30 cellular contexts compared by ENCODE assay signal in genomic region chr1:29460211-29460610, GRCh38.
DNase-seq lines count a peak whose midpoint lies in the region; ATAC-seq and TF ChIP-seq lines count a peak whose summit lies in the region.
"Had no signal": no experiment of that assay in that cellular context is flagged by ENCODE, and none has a peak within 500 bp of the region (broad histone marks: within the 10 kb centered on the region; RNA-seq: fewer than 3 reads in every experiment).

No MANE protein-coding gene starts in this region.

- H4K91ac ChIP-seq in neuronal stem cell (ENCODE audit: low read depth, low read length, poor library complexity): no peak overlapping the region

- H2AK5ac ChIP-seq in neuronal stem cell (ENCODE audit: low read depth, low read length): peak overlapping the region; percentile 29

- TF ChIP-seq CTCF in HEK293 (tag by site-specific recombination; IDR thresholded peaks at IDR 0.05) (no peak), Peyer's patch (IDR thresholded peaks at IDR 0.05) (no peak), suprapubic skin (IDR thresholded peaks at IDR 0.05) (no peak)

- H3K9me3 ChIP-seq in HEK293 (ENCODE audit: control insufficient read depth, insufficient read depth, low read depth, low read length) (no peaks in the 10 kb centered on the region), Peyer's patch (peaks cover 0 to 4% (median 0%) of the 10 kb centered on the region in 4 donors), neuronal stem cell (replicated peaks in 1 of 2; ENCODE audit: control insufficient read depth in 2 of 2, insufficient read depth in 1 of 2, low read depth in 1 of 2, low read length in 2 of 2) (no peaks in the 10 kb centered on the region), suprapubic skin (no peaks in the 10 kb centered on the region)
- H3K9me3 ChIP-seq: Caco-2 had no signal

- WGBS in neuronal stem cell (ENCODE audit: extremely low coverage in 2 of 2, insufficient read length in 2 of 2, insufficient replicate concordance in 1 of 2), 2 donors: no CpG with 5 or more reads among the region's 3 CpGs
- 53% methylated on average over 2 of the region's 3 CpGs for WGBS in suprapubic skin

- POLR2A ChIA-PET in HEK293 (lab: Yijun Ruan, JAX): no interaction called here

- H2AFZ ChIP-seq in neuronal stem cell (ENCODE audit: low read length): no peak overlapping the region
- H2AFZ ChIP-seq: GM23248 had no signal

- H2BK5ac ChIP-seq in neuronal stem cell (ENCODE audit: low read length): no peak overlapping the region

- no peaks in the 10 kb centered on the region for H3K36me3 ChIP-seq in HEK293 (ENCODE audit: control insufficient read depth in 2 of 2, insufficient read depth in 1 of 2, low read length in 2 of 2)
- H3K36me3 ChIP-seq in Peyer's patch: no peaks in the 10 kb centered on the region
- H3K36me3 ChIP-seq in neuronal stem cell (replicated peaks in 1 of 2; ENCODE audit: control insufficient read depth in 2 of 2, insufficient read depth in 2 of 2, low read length in 2 of 2): no peaks in the 10 kb centered on the region
- no peaks in the 10 kb centered on the region for H3K36me3 ChIP-seq in suprapubic skin
- H3K36me3 ChIP-seq: SJSA1 had no signal

- H3K4ac ChIP-seq in neuronal stem cell (ENCODE audit: low read length): no peak overlapping the region

- TF ChIP-seq POLR2A in Peyer's patch (IDR thresholded peaks at IDR 0.05) (no peak), suprapubic skin (IDR thresholded peaks at IDR 0.05) (no peak)

- no peaks in the 10 kb centered on the region for H3K79me1 ChIP-seq in neuronal stem cell (ENCODE audit: low read depth, low read length)

- peak overlapping the region; percentile 25 for H2BK15ac ChIP-seq in neuronal stem cell (ENCODE audit: low read length)

- H3K4me3 ChIP-seq in HEK293 (ENCODE audit: low read depth, low read length): no peak overlapping the region
- H3K4me3 ChIP-seq in Peyer's patch: no peak overlapping the region
- no peak overlapping the region for H3K4me3 ChIP-seq in neuronal stem cell (ENCODE audit: low read length in 2 of 2)
- no peak overlapping the region for H3K4me3 ChIP-seq in suprapubic skin
- H3K4me3 ChIP-seq: GM12878, GM23248, SJSA1 had no signal

- H3K4me1 ChIP-seq in HEK293 (ENCODE audit: control insufficient read depth, insufficient read depth, low read length): no peaks in the 10 kb centered on the region
- H3K4me1 ChIP-seq in Peyer's patch: no peaks in the 10 kb centered on the region
- no peaks in the 10 kb centered on the region for H3K4me1 ChIP-seq in neuronal stem cell (ENCODE audit: control insufficient read depth in 2 of 2, insufficient read depth in 1 of 2, low read depth in 1 of 2, low read length in 2 of 2)
- H3K4me1 ChIP-seq in suprapubic skin: no peaks in the 10 kb centered on the region
- H3K4me1 ChIP-seq: Caco-2, SJSA1 had no signal

- no peak overlapping the region for H3K9ac ChIP-seq in neuronal stem cell (ENCODE audit: low read depth, low read length, poor library complexity)
- H3K9ac ChIP-seq: GM23248 had no signal

- no peak for TF ChIP-seq EP300 in suprapubic skin (IDR thresholded peaks at IDR 0.05)

- H3K23ac ChIP-seq in neuronal stem cell (ENCODE audit: low read depth, low read length, poor library complexity): peak overlapping the region; percentile 47

- CTCF ChIA-PET in HEK293 (lab: Yijun Ruan, JAX): interaction anchor here (0.6 kb wide), 1 partner anchor 644 kb away, joined by 3 read pairs; no protein-coding TSS in a partner anchor

- H2BK12ac ChIP-seq in neuronal stem cell (ENCODE audit: low read length): peak overlapping the region; percentile 82

- peak overlapping the region; percentile 81 for H3K18ac ChIP-seq in neuronal stem cell (ENCODE audit: low read length)

- no peak overlapping the region for H3K14ac ChIP-seq in neuronal stem cell (ENCODE audit: low read length)

- H2BK120ac ChIP-seq in neuronal stem cell (ENCODE audit: low read depth, low read length): no peak overlapping the region

- no peaks in the 10 kb centered on the region for H3K27me3 ChIP-seq in Peyer's patch
- H3K27me3 ChIP-seq in neuronal stem cell (ENCODE audit: control insufficient read depth in 3 of 3, insufficient read depth in 3 of 3, low read depth in 1 of 3, low read length in 3 of 3): peaks cover 0 to 2% (median 0%) of the 10 kb centered on the region in 3 experiments
- H3K27me3 ChIP-seq in suprapubic skin: peaks cover 22% of the 10 kb centered on the region

- no peak overlapping the region for H3K4me2 ChIP-seq in neuronal stem cell (ENCODE audit: insufficient read depth, low read length, poor library complexity, severe bottlenecking)

- DNase-seq in Peyer's patch (peak in 2 of 3 donors; percentile 33), neuronal stem cell (ENCODE audit: low spot score) (no peak), suprapubic skin (ENCODE audit: low spot score in 2 of 2) (peak; percentile 32 to 57), DMS 273 (lab: John Stamatoyannopoulos, UW; ENCODE audit: unreplicated experiment) (no peak)
- DNase-seq: Caco-2; CD8-positive, alpha-beta T cell; DMS 273 treated with DMSO at 0.1 percent for 48 hours; DMS79; EL; GDM1; GM23248; H9; HFFc6; Karpas-422; NCI-H1105; NCI-H1436 treated with DMSO at 0.1 percent for 48 hours; NCI-H187 treated with DMSO at 0.1 percent for 48 hours; NCI-H446; NCI-H524 treated with DMSO at 0.1 percent for 48 hours; NCI-H774; NK-92 treated with Interleukin-12 subunit alpha and Interleukin-12 subunit beta, amount 100 ng/mL, for 24 hours; PC-3 had no signal

- H4K8ac ChIP-seq in neuronal stem cell (ENCODE audit: low read depth, low read length): no peak overlapping the region

- H3K27ac ChIP-seq in HEK293 (ENCODE audit: extremely low read depth, low read depth, low read length) (no peak overlapping the region), Peyer's patch (no peak overlapping the region), neuronal stem cell (replicated peaks; ENCODE audit: low read length) (no peak overlapping the region), suprapubic skin (no peak overlapping the region)
- H3K27ac ChIP-seq: C4-2B, GM23248, HL-60, SJSA1 had no signal

- ATAC-seq in SK-N-SH treated with all-trans-retinoic acid at 6 μM for 48 hours: no peak
- ATAC-seq in HG03045 (IDR thresholded peaks at IDR 0.05; ENCODE audit: unreplicated experiment): no peak
- ATAC-seq: CD8-positive, alpha-beta T cell; GM12878; PC-3; Right ventricle myocardium inferior had no signal

TF ChIP-seq in HEK293, 187 proteins besides CTCF, POLR2A, EP300 and RAD21:
- peak; percentile 75 for TF ChIP-seq ZFHX2 (tag by site-specific recombination; conservative IDR thresholded peaks at IDR 0.05)
- TF ChIP-seq ZSCAN18 (tag by site-specific recombination; IDR thresholded peaks at IDR 0.05): no peak
- peak; percentile 83 for TF ChIP-seq EGR2 (tag by site-specific recombination; IDR thresholded peaks at IDR 0.05; ENCODE audit: low read depth)
TF ChIP-seq in HEK293: peak in this region for 2.

TF ChIP-seq in SK-N-SH treated with all-trans-retinoic acid at 6 μM for 48 hours, 23 proteins besides CTCF, POLR2A, EP300 and RAD21 (continues in another document):
- no peak for TF ChIP-seq CSRNP3 (CRISPR knock-in tag; IDR thresholded peaks at IDR 0.05)
- TF ChIP-seq RARB (CRISPR knock-in tag; IDR thresholded peaks at IDR 0.05): no peak
- no peak for TF ChIP-seq POU6F1 (CRISPR knock-in tag; IDR thresholded peaks at IDR 0.05; ENCODE audit: borderline replicate concordance, low read depth)
- TF ChIP-seq ZNF565 (CRISPR knock-in tag; conservative IDR thresholded peaks at IDR 0.05; ENCODE audit: low read depth): no peak
- TF ChIP-seq ZFP3 (CRISPR knock-in tag; IDR thresholded peaks at IDR 0.05): no peak
- TF ChIP-seq TOX (CRISPR knock-in tag; IDR thresholded peaks at IDR 0.05; ENCODE audit: borderline replicate concordance): no peak
- no peak for TF ChIP-seq CREB5 (CRISPR knock-in tag; IDR thresholded peaks at IDR 0.05; ENCODE audit: low read depth)
- no peak for TF ChIP-seq OSR1 (CRISPR knock-in tag; IDR thresholded peaks at IDR 0.05)
- no peak for TF ChIP-seq ZC3H10 (CRISPR knock-in tag; IDR thresholded peaks at IDR 0.05)
- no peak for TF ChIP-seq PPARA (CRISPR knock-in tag; IDR thresholded peaks at IDR 0.05; ENCODE audit: borderline replicate concordance)

Comparison
In these comparisons a context has a peak if more than half of its experiments do, and no peak if none do; other contexts are left out.
1. DNase-seq: peak in Peyer's patch (2 of 3) and suprapubic skin (2 of 2); none in neuronal stem cell (single experiment) and DMS 273 (single experiment).